Comparison of ENCODE assay signal across 8 cellular contexts in genomic region chr1:179955318-179955638, GRCh38. TPM values are rescaled to one million over a fixed set of nuclear protein-coding genes. Genes with fewer than 3 reads are reported as not detected.
DNase-seq lines count a peak whose midpoint lies in the region; ATAC-seq and TF ChIP-seq lines count a peak whose summit lies in the region.

No MANE protein-coding gene starts in this region.

- POLR2A ChIA-PET in A673 (lab: Charles Lee; ENCODE audit: low non-redundant PET): no interaction called here

- H3K4me1 ChIP-seq in A673 (ENCODE audit: insufficient read depth, low read length, poor library complexity, severe bottlenecking) (peaks cover 27% of the 10 kb centered on the region), mucosa of descending colon (ENCODE audit: low read depth) (peaks cover 23% of the 10 kb centered on the region)

- no TSS peak for BruUV-seq in A673 (replicated peaks; lab: Mats Ljungman, UMichigan)

- H3K4me3 ChIP-seq in A673 (ENCODE audit: low read depth, low read length, poor library complexity, severe bottlenecking): peak overlapping the region; percentile 97
- H3K4me3 ChIP-seq in choroid plexus epithelial cell (ENCODE audit: low read depth, low read length): peak overlapping the region; percentile 96
- peak overlapping the region; percentile 74 for H3K4me3 ChIP-seq in mucosa of descending colon

- intact Hi-C loops in A673 (cut with micrococcal nuclease; ENCODE audit: unreplicated experiment): loop anchor here (10.0 kb wide), 1 partner anchor 210 kb away; no protein-coding TSS in a partner anchor
- intact Hi-C loops in mucosa of descending colon (cut with DNase I, micrococcal nuclease): no loop called here

- H3K27me3 ChIP-seq in A673 (replicated peaks; ENCODE audit: insufficient read depth, low read depth, low read length, poor library complexity): no peaks in the 10 kb centered on the region

- H3K9me3 ChIP-seq in A673 (ENCODE audit: low read depth, low read length, poor library complexity, severe bottlenecking): no peaks in the 10 kb centered on the region
- H3K9me3 ChIP-seq in mucosa of descending colon: no peaks in the 10 kb centered on the region

- CTCF ChIA-PET in A673 (lab: Charles Lee): no interaction called here

- H3K27ac ChIP-seq in A673 (ENCODE audit: low read depth, low read length, poor library complexity, severe bottlenecking): peak overlapping the region; percentile 96

- H3K36me3 ChIP-seq in A673 (ENCODE audit: insufficient read depth, low read length, poor library complexity, severe bottlenecking) (no peaks in the 10 kb centered on the region), mucosa of descending colon (ENCODE audit: low read depth) (no peaks in the 10 kb centered on the region)

- ATAC-seq in GM19351 (IDR thresholded peaks at IDR 0.05; ENCODE audit: unreplicated experiment) (peak; percentile 5), mucosa of descending colon (peak; percentile 31), GM18909 (IDR thresholded peaks at IDR 0.05; ENCODE audit: poor library complexity, unreplicated experiment) (no peak), HG02759 (IDR thresholded peaks at IDR 0.05; ENCODE audit: unreplicated experiment) (no peak)

- peak; percentile 47 for DNase-seq in A673 (ENCODE audit: low spot score)
- peak; percentile 80 for DNase-seq in NCI-H526 treated with DMSO at 0.1 percent for 48 hours (lab: John Stamatoyannopoulos, UW)
- no peak for DNase-seq in choroid plexus epithelial cell (ENCODE audit: low read depth)
- no peak for DNase-seq in mucosa of descending colon
- DNase-seq in NCI-H1417 treated with DMSO at 0.1 percent for 48 hours (lab: John Stamatoyannopoulos, UW): no peak

- TF ChIP-seq CTCF in A673 (conservative IDR thresholded peaks at IDR 0.05; ENCODE audit: low read depth, low read length) (no peak), choroid plexus epithelial cell (conservative IDR thresholded peaks at IDR 0.05; ENCODE audit: low read depth, low read length) (no peak), mucosa of descending colon (IDR thresholded peaks at IDR 0.05) (no peak)

RNA-seq across cellular contexts. Expression of gene CEP350, which starts 0.7 kb away (rescaled TPM):
- 39.2 and 42.2 TPM in 2 replicates for total RNA-seq in A673 (2021)
- 10 to 100 TPM; 41.9 to 63.7 (median 53.9) TPM for total RNA-seq in mucosa of descending colon

Comparison
In these comparisons a context has a peak if more than half of its experiments do, and no peak if none do; other contexts are left out.
1. DNase-seq: peak in A673 (single experiment) and NCI-H526 treated with DMSO at 0.1 percent for 48 hours (single experiment); none in choroid plexus epithelial cell (single experiment), mucosa of descending colon (0 of 3) and NCI-H1417 treated with DMSO at 0.1 percent for 48 hours (single experiment).
2. ATAC-seq: peak in GM19351 (single experiment) and mucosa of descending colon (single experiment); none in GM18909 (single experiment) and HG02759 (single experiment).
3. Peak in every context shown above with its lines, with median percentiles within 50 percentile points of each other: H3K4me3 ChIP-seq.